Comparison of ENCODE assay signal across 8 cellular contexts in the genomic region with DNA sequence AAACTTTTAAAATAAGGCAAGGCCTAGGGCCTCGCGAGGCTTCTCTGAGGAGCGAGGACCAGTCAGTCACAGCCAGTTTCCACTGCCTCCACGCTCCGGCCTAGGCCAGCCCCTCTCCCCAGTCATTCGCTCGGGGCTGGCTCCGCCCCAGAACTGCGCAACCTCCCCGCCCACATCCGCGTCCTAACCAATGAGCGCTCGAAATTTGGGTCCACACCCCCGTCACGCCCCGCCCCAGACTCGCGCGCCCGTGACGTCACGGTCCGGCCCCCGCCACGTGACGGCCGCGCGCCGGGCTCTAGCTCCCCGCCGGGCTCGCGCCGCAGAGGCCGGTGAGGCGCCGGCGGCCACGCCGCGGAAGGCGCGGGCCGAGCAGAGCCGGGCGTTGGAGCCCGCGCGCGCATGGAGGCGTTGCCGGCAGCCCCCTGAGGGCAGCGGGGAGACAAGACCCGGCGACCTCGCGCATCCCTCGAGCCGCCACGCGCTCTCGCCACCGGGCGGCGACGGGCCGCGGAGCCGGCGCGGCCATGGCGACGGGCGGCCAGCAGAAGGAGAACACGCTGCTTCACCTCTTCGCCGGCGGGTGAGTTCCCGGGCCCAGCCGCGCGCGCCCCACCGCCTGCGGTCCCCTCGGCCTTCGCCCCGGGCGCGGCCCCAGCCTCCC. TPM values are rescaled to one million over a fixed set of nuclear protein-coding genes. Genes with fewer than 3 reads are reported as not detected.
DNase-seq lines count a peak whose midpoint lies in the region; ATAC-seq and TF ChIP-seq lines count a peak whose summit lies in the region.

A gene with protein sequence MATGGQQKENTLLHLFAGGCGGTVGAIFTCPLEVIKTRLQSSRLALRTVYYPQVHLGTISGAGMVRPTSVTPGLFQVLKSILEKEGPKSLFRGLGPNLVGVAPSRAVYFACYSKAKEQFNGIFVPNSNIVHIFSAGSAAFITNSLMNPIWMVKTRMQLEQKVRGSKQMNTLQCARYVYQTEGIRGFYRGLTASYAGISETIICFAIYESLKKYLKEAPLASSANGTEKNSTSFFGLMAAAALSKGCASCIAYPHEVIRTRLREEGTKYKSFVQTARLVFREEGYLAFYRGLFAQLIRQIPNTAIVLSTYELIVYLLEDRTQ (plus strand): TSS at position 301 of the 664 bp plus-strand sequence. CDS start 227 bp downstream, at position 528.

- peak within 1 kb of the TSS; percentile 79 for H3K27ac ChIP-seq in right cardiac atrium (ENCODE audit: low read length)
- peak within 1 kb of the TSS; percentile 75 to 84 for H3K27ac ChIP-seq in uterus

- H3K4me1 ChIP-seq in right cardiac atrium (ENCODE audit: control insufficient read depth, insufficient read depth, low read length) (peaks cover 6% of the 10 kb centered on the region), uterus (no peaks in the 10 kb centered on the region)

- H3K27me3 ChIP-seq in right cardiac atrium (ENCODE audit: control insufficient read depth, insufficient read depth) (no peaks in the 10 kb centered on the region), uterus (no peaks in the 10 kb centered on the region)

- under 1% methylated on average over 91 of the region's 92 CpGs for WGBS in right cardiac atrium

- TF ChIP-seq CTCF in uterus (IDR thresholded peaks at IDR 0.05) = peak in 1 of 4 experiments; percentile 24

- H3K9me3 ChIP-seq in right cardiac atrium (ENCODE audit: control insufficient read depth, low read length) (no peaks in the 10 kb centered on the region), uterus (no peaks in the 10 kb centered on the region)

- H3K4me3 ChIP-seq in right cardiac atrium (ENCODE audit: low read length) (peak within 1 kb of the TSS; percentile 50), uterus (peak within 1 kb of the TSS; percentile 54 to 68)

- intact Hi-C loops in right cardiac atrium (cut with DNase I) (no loop called here), uterus (cut with DNase I; ENCODE audit: low total_unique reads) (no loop called here)

- DNase-seq in NCI-H1694 treated with DMSO at 0.1 percent for 48 hours (lab: John Stamatoyannopoulos, UW) (peak; percentile 85), T-helper 2 cell (peak; percentile 94 to 96 (median 95)), anterior cingulate cortex (lab: John Stamatoyannopoulos, UW) (peak; percentile 71 to 99 (median 97)), right cardiac atrium (peak; percentile 97 to 99 (median 99)), pulmonary artery endothelial cell (ENCODE audit: low read depth, low spot score) (peak; percentile 83), uterus (peak; percentile 97 to 98)

- TF ChIP-seq POLR2A in uterus (IDR thresholded peaks at IDR 0.05) = peak; percentile 98 to 99

- ATAC-seq in GM18499 (IDR thresholded peaks at IDR 0.05; ENCODE audit: insufficient read depth, unreplicated experiment) = peak; percentile 72
- ATAC-seq in HG02938 (IDR thresholded peaks at IDR 0.05; ENCODE audit: unreplicated experiment) = peak; percentile 94
- peak; percentile 99 for ATAC-seq in right cardiac atrium

- H3K36me3 ChIP-seq in uterus = no peaks in the 10 kb centered on the region

RNA-seq across cellular contexts. Expression of the gene that starts here (rescaled TPM):
- total RNA-seq in right cardiac atrium (10 to 100 TPM in 1 of 4 donors, 1 to 10 TPM in 3; 7.0 to 11.4 (median 8.0) TPM), pulmonary artery endothelial cell (6.8 and 8.0 TPM in 2 replicates), uterus (1 to 10 TPM; 1.0 to 6.1 (median 3.3) TPM)
- 12.9 TPM for polyA plus RNA-seq in right cardiac atrium

Comparison
In these comparisons a context has a peak if more than half of its experiments do, and no peak if none do; other contexts are left out.
1. Peak in every context shown above with its lines: DNase-seq, ATAC-seq, H3K4me3 ChIP-seq and H3K27ac ChIP-seq.